Comparison of ENCODE assay signal across 14 cellular contexts in genomic region chr9:96949346-96949745, GRCh38. TPM values are rescaled to one million over a fixed set of nuclear protein-coding genes. Genes with fewer than 3 reads are reported as not detected.
"Had no signal": no experiment of that assay in that cellular context is flagged by ENCODE, and none has a peak within 500 bp of the region (broad histone marks: within the 10 kb centered on the region; RNA-seq: fewer than 3 reads in every experiment).

No MANE protein-coding gene starts in this region.

RNA-seq across cellular contexts. Expression of gene NUTM2G, which starts 20.7 kb away (rescaled TPM):
- total RNA-seq: activated CD4-positive, alpha-beta memory T cell treated with anti-CD3 and anti-CD28 coated beads, Interleukin-2, amount 10 ng/mL, durations not matched to agents 7 days and 5 days; activated CD4-positive, alpha-beta T cell treated with anti-CD3 and anti-CD28 coated beads for 36 hours; activated CD4-positive, alpha-beta T cell treated with anti-CD3 and anti-CD28 coated beads, Interleukin-2, amount 10 ng/mL, durations not matched to agents 7 days and 5 days; activated CD8-positive, alpha-beta memory T cell treated with anti-CD3 and anti-CD28 coated beads, Interleukin-2, amount 10 ng/mL, durations not matched to agents 7 days and 5 days; activated CD8-positive, alpha-beta T cell treated with anti-CD3 and anti-CD28 coated beads, Interleukin-2, amount 10 ng/mL, durations not matched to agents 7 days and 5 days; activated naive CD8-positive, alpha-beta T cell treated with anti-CD3 and anti-CD28 coated beads, Interleukin-2, amount 10 ng/mL, durations not matched to agents 7 days and 5 days; activated T-helper 2 cell treated with anti-CD3 and anti-CD28 coated beads, Interferon-gamma antibody, Interleukin-2, Interleukin-4, amounts not matched to agents 10 μg/mL and 5 μg/mL and 100 μg/mL, durations not matched to agents 14 hours and 24 hours and 36 hours; ascending aorta; bronchial epithelial cell; T-cell; T-helper 1 cell treated with Interleukin-12 subunit alpha and Interleukin-12 subunit beta and Interleukin-4 antibody, amounts not matched to agents 30 ng/mL and 1 ng/mL, for 36 hours; T-helper 17 cell; T-helper 2 cell treated with Interferon-gamma antibody and Interleukin-4, amounts not matched to agents 100 ng/mL and 5 ng/mL, for 36 hours had no signal
- polyA plus RNA-seq: adipose tissue had no signal
